8 cellular contexts compared by ENCODE assay signal in the genomic region with DNA sequence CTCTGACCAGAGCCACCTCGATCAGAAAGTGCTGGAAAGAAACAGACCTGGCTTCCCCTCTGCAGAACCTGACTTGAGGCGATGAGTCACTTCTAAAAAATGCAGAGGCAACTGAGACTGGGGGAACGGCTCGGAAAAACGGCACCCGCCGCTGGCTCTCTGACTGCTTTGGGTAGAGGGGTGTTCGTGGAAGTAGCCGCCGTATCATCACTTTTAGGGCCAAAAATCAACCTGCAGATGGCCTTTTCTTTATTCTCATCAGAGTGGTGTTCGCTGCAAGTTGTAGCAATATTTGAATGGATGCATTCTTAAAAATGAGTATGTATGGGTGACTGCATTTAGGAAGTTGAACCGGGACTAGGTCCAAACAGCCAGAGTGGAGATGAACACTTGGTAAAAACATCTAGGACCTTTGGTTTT. TPM values are rescaled to one million over a fixed set of nuclear protein-coding genes. Genes with fewer than 3 reads are reported as not detected.
DNase-seq lines count a peak whose midpoint lies in the region; ATAC-seq and TF ChIP-seq lines count a peak whose summit lies in the region.

No MANE protein-coding gene starts in this region.

- H2AFZ ChIP-seq in parathyroid adenoma: peak overlapping the region; percentile 63

- TF ChIP-seq CTCF in parathyroid adenoma (IDR thresholded peaks at IDR 0.05): no peak

- H3K4me1 ChIP-seq in parathyroid adenoma: no peaks in the 10 kb centered on the region

- no peaks in the 10 kb centered on the region for H3K36me3 Mint-ChIP-seq in activated naive CD8-positive, alpha-beta T cell treated with anti-CD3 and anti-CD28 coated beads, Interleukin-2, amount 10 ng/mL, durations not matched to agents 7 days and 5 days

- H3K4me1 Mint-ChIP-seq in activated naive CD8-positive, alpha-beta T cell treated with anti-CD3 and anti-CD28 coated beads, Interleukin-2, amount 10 ng/mL, durations not matched to agents 7 days and 5 days: peaks cover 1% of the 10 kb centered on the region

- H3K9me3 Mint-ChIP-seq in activated naive CD8-positive, alpha-beta T cell treated with anti-CD3 and anti-CD28 coated beads, Interleukin-2, amount 10 ng/mL, durations not matched to agents 7 days and 5 days: no peaks in the 10 kb centered on the region

- H3K9ac ChIP-seq in parathyroid adenoma: no peak overlapping the region

- peaks cover 52% of the 10 kb centered on the region for H3K27me3 Mint-ChIP-seq in activated naive CD8-positive, alpha-beta T cell treated with anti-CD3 and anti-CD28 coated beads, Interleukin-2, amount 10 ng/mL, durations not matched to agents 7 days and 5 days

- no peaks in the 10 kb centered on the region for H3K36me3 ChIP-seq in parathyroid adenoma (ENCODE audit: control insufficient read depth, insufficient read depth, low read length)

- H3K27ac ChIP-seq in parathyroid adenoma: peak overlapping the region; percentile 5

- H3K4me3 ChIP-seq in parathyroid adenoma (ENCODE audit: low read depth, low read length): peak overlapping the region; percentile 61

- POLR2A ChIA-PET in activated naive CD8-positive, alpha-beta T cell treated with anti-CD3 and anti-CD28 coated beads, Interleukin-2, amount 10 ng/mL, durations not matched to agents 7 days and 5 days (lab: Charles Lee): no interaction called here

- intact Hi-C loops in left ventricle myocardium superior (cut with micrococcal nuclease): no loop called here

- peak overlapping the region; percentile 41 for H3K4me3 Mint-ChIP-seq in activated naive CD8-positive, alpha-beta T cell treated with anti-CD3 and anti-CD28 coated beads, Interleukin-2, amount 10 ng/mL, durations not matched to agents 7 days and 5 days

- DNase-seq in DMS53 (lab: John Stamatoyannopoulos, UW) (peak; percentile 54), M059J (ENCODE audit: low read depth) (peak; percentile 95), left ventricle myocardium superior (peak; percentile 36)
- no peak for DNase-seq in activated naive CD8-positive, alpha-beta T cell treated with anti-CD3 and anti-CD28 coated beads, Interleukin-2, amount 10 ng/mL, durations not matched to agents 7 days and 5 days
- no peak for DNase-seq in stimulated activated naive CD4-positive, alpha-beta T cell (lab: John Stamatoyannopoulos, UW)

- no peak for ATAC-seq in activated naive CD8-positive, alpha-beta T cell treated with anti-CD3 and anti-CD28 coated beads, Interleukin-2, amount 10 ng/mL, durations not matched to agents 7 days and 5 days (ENCODE audit: low read depth)
- ATAC-seq in left ventricle myocardium superior (peak; percentile 58), GM18520 (IDR thresholded peaks at IDR 0.05; ENCODE audit: unreplicated experiment) (no peak), GM19035 (IDR thresholded peaks at IDR 0.05; ENCODE audit: unreplicated experiment) (no peak)

- peak overlapping the region; percentile 72 for H3K4me2 ChIP-seq in parathyroid adenoma (ENCODE audit: low read length)

- no peaks in the 10 kb centered on the region for H3K27me3 ChIP-seq in parathyroid adenoma (ENCODE audit: control insufficient read depth, insufficient read depth, low read length)

- H3K79me2 ChIP-seq in parathyroid adenoma: no peaks in the 10 kb centered on the region

- no peaks in the 10 kb centered on the region for H3K9me3 ChIP-seq in parathyroid adenoma (ENCODE audit: control insufficient read depth, low read length)

- no peak overlapping the region for H3K27ac Mint-ChIP-seq in activated naive CD8-positive, alpha-beta T cell treated with anti-CD3 and anti-CD28 coated beads, Interleukin-2, amount 10 ng/mL, durations not matched to agents 7 days and 5 days

RNA-seq across cellular contexts. Expression of a gene that starts 0.8 kb away (rescaled TPM):
- 39.9 and 44.1 TPM in 2 replicates for total RNA-seq in M059J (2014; rRNA removed; shearing (Covaris generic))
- not detected for total RNA-seq in activated naive CD8-positive, alpha-beta T cell treated with anti-CD3 and anti-CD28 coated beads, Interleukin-2, amount 10 ng/mL, durations not matched to agents 7 days and 5 days
- 129 TPM for total RNA-seq in left ventricle myocardium superior

Comparison
In these comparisons a context has a peak if more than half of its experiments do, and no peak if none do; other contexts are left out.
1. DNase-seq: peak in DMS53 (single experiment), M059J (single experiment) and left ventricle myocardium superior (single experiment); none in activated naive CD8-positive, alpha-beta T cell treated with anti-CD3 and anti-CD28 coated beads, Interleukin-2, amount 10 ng/mL, durations not matched to agents 7 days and 5 days (single experiment) and stimulated activated naive CD4-positive, alpha-beta T cell (0 of 6).
2. RNA of a gene that starts 0.8 kb away (total RNA-seq): 129 TPM in left ventricle myocardium superior (single experiment) and 39.9 to 44.1 TPM in M059J; not detected in activated naive CD8-positive, alpha-beta T cell treated with anti-CD3 and anti-CD28 coated beads, Interleukin-2, amount 10 ng/mL, durations not matched to agents 7 days and 5 days; every median in the first group is over 10 times any median in the second.